ENCODE assay signal across 18 cellular contexts in genomic region chr2:132255714-132256113, GRCh38.
"Had no signal": no experiment of that assay in that cellular context is flagged by ENCODE, and none has a peak within 500 bp of the region (broad histone marks: within the 10 kb centered on the region; RNA-seq: fewer than 3 reads in every experiment).

No MANE protein-coding gene starts in this region.

- H3K9ac ChIP-seq: neural progenitor cell had no signal

- H3K27me3 ChIP-seq: neural progenitor cell had no signal

- ATAC-seq: effector memory CD8-positive, alpha-beta T cell; left ventricle myocardium superior; mucosa of descending colon; naive thymus-derived CD4-positive, alpha-beta T cell; psoas muscle; right cardiac atrium had no signal

- H3K27me3 Mint-ChIP-seq: memory B cell had no signal

- H3K4me1 ChIP-seq: neural progenitor cell, psoas muscle had no signal

- H3K4me3 Mint-ChIP-seq: effector memory CD8-positive, alpha-beta T cell; memory B cell; naive thymus-derived CD4-positive, alpha-beta T cell; nephron; neural progenitor cell; stimulated activated memory B cell treated with anti-CD40 and anti-IgM and Interleukin-4, amounts not matched to agents 10 μg/mL and 1 μg/mL and 100 μg/mL, for 72 hours; stimulated activated naive CD8-positive, alpha-beta T cell treated with anti-CD3 and anti-CD28 coated beads, Interleukin-15, Interleukin-2, amounts not matched to agents 100 ng/mL and 50 ng/mL, for 24 hours had no signal

- H3K27ac ChIP-seq: neural progenitor cell, psoas muscle, sigmoid colon, thoracic aorta, tibial nerve, upper lobe of left lung had no signal

- H3K36me3 ChIP-seq: neural progenitor cell, sigmoid colon, thoracic aorta, tibial nerve, upper lobe of left lung had no signal

- H3K4me3 ChIP-seq: lung, mucosa of descending colon, neural progenitor cell, psoas muscle, sigmoid colon, thoracic aorta, tibial nerve, upper lobe of left lung had no signal

- H3K9me3 ChIP-seq: psoas muscle, sigmoid colon, thoracic aorta had no signal

- H3K4me1 Mint-ChIP-seq: memory B cell; naive thymus-derived CD4-positive, alpha-beta T cell; nephron; neural progenitor cell; stimulated activated memory B cell treated with anti-CD40 and anti-IgM and Interleukin-4, amounts not matched to agents 10 μg/mL and 1 μg/mL and 100 μg/mL, for 72 hours had no signal

- H3K27ac Mint-ChIP-seq: effector memory CD8-positive, alpha-beta T cell; memory B cell; naive thymus-derived CD4-positive, alpha-beta T cell; nephron; neural progenitor cell; stimulated activated memory B cell treated with anti-CD40 and anti-IgM and Interleukin-4, amounts not matched to agents 10 μg/mL and 1 μg/mL and 100 μg/mL, for 72 hours; stimulated activated naive CD8-positive, alpha-beta T cell treated with anti-CD3 and anti-CD28 coated beads, Interleukin-15, Interleukin-2, amounts not matched to agents 100 ng/mL and 50 ng/mL, for 24 hours had no signal

- DNase-seq: cortex of kidney; effector memory CD8-positive, alpha-beta T cell; left ventricle myocardium superior; naive thymus-derived CD4-positive, alpha-beta T cell; psoas muscle; sigmoid colon; stimulated activated CD4-positive, alpha-beta T cell treated with anti-CD3 and anti-CD28 coated beads, Interleukin-4, amount 100 ng/mL, for 4 hours had no signal

- H3K36me3 Mint-ChIP-seq: memory B cell; stimulated activated memory B cell treated with anti-CD40 and anti-IgM and Interleukin-4, amounts not matched to agents 10 μg/mL and 1 μg/mL and 100 μg/mL, for 72 hours had no signal
